ENCODE assay signal across 8 cellular contexts in the genomic region with DNA sequence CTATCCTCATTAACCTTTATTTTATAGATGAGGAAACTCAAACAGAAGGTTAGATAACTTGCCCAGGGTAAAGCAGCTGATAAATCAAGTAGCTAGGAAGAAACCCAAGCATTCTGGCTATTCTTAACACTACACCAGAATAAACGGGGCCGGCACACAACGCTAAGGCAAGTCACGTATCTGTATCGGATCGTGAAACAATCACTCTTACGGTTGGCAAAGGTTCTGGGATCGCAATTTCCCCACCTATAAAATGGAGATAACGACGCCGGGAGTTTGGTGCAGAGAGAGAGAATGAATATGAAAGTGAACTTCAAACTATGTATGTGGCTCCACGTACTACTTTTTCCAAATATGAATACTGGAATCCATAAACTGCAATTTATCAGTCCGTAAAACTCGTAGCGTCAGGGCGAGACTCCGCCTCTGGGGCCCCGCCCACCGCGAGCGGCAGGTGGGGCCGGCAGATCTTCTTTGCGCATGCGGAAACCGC. TPM values are rescaled to one million over a fixed set of nuclear protein-coding genes. Genes with fewer than 3 reads are reported as not detected.
DNase-seq lines count a peak whose midpoint lies in the region; ATAC-seq, FAIRE-seq and TF ChIP-seq lines count a peak whose summit lies in the region.

No MANE protein-coding gene starts in this region.

- peaks cover 20% of the 10 kb centered on the region for H3K27me3 Mint-ChIP-seq in activated T-helper 2 cell treated with anti-CD3 and anti-CD28 coated beads, Interferon-gamma antibody, Interleukin-2, Interleukin-4, amounts not matched to agents 10 μg/mL and 5 μg/mL and 100 μg/mL, durations not matched to agents 14 hours and 24 hours and 36 hours (ENCODE audit: low read depth)

- POLR2A ChIA-PET in PC-3 (lab: Charles Lee; ENCODE audit: unreplicated experiment), result interaction anchor here (0.7 kb wide), 1 partner anchor 52 kb away, joined by 3 read pairs; no protein-coding TSS in a partner anchor

- H2AFZ ChIP-seq in PC-3 (ENCODE audit: low read length), result peak overlapping the region; percentile 99

- no peaks in the 10 kb centered on the region for H3F3A ChIP-seq in PC-3 (ENCODE audit: low read length, unreplicated experiment)

- DNase-seq in COLO829 (ENCODE audit: low spot score), result peak; percentile 100
- peak; percentile 94 for DNase-seq in GM20000 (ENCODE audit: low spot score)
- DNase-seq in HPDE6-E6E7 (ENCODE audit: extremely low spot score), result peak; percentile 95
- DNase-seq in PC-3, result peak; percentile 81
- peak; percentile 84 for DNase-seq in activated T-helper 2 cell treated with anti-CD3 and anti-CD28 coated beads, Interferon-gamma antibody, Interleukin-2, Interleukin-4, amounts not matched to agents 10 μg/mL and 5 μg/mL and 100 μg/mL, durations not matched to agents 14 hours and 24 hours and 36 hours (ENCODE audit: low spot score)
- DNase-seq in frontal cortex (ENCODE audit: low spot score in 2 of 2), result peak; percentile 86 to 91
- DNase-seq in omental fat pad (ENCODE audit: low spot score), result peak; percentile 75

- H3K4me2 ChIP-seq in PC-3 (ENCODE audit: low read length), result peak overlapping the region; percentile 93

- H3K79me2 ChIP-seq in PC-3 (ENCODE audit: low read length), result peaks cover 46% of the 10 kb centered on the region

- H3K27ac Mint-ChIP-seq in activated T-helper 2 cell treated with anti-CD3 and anti-CD28 coated beads, Interferon-gamma antibody, Interleukin-2, Interleukin-4, amounts not matched to agents 10 μg/mL and 5 μg/mL and 100 μg/mL, durations not matched to agents 14 hours and 24 hours and 36 hours, result peak overlapping the region; percentile 91

- H3K9me2 ChIP-seq in PC-3 (replicated peaks; ENCODE audit: low read length), result no peaks in the 10 kb centered on the region

- no peaks in the 10 kb centered on the region for H3K9me3 Mint-ChIP-seq in activated T-helper 2 cell treated with anti-CD3 and anti-CD28 coated beads, Interferon-gamma antibody, Interleukin-2, Interleukin-4, amounts not matched to agents 10 μg/mL and 5 μg/mL and 100 μg/mL, durations not matched to agents 14 hours and 24 hours and 36 hours

- H3K9ac ChIP-seq in PC-3 (ENCODE audit: low read length), result peak overlapping the region; percentile 97

- peaks cover 14% of the 10 kb centered on the region for H3K36me3 Mint-ChIP-seq in activated T-helper 2 cell treated with anti-CD3 and anti-CD28 coated beads, Interferon-gamma antibody, Interleukin-2, Interleukin-4, amounts not matched to agents 10 μg/mL and 5 μg/mL and 100 μg/mL, durations not matched to agents 14 hours and 24 hours and 36 hours (ENCODE audit: low read depth)

- intact Hi-C loops in PC-3 (cut with micrococcal nuclease), result loop anchor here (1.0 to 2.0 kb wide), 3 partner anchors 54 to 142 kb away; a partner anchor contains a TSS
- intact Hi-C loops in activated T-helper 2 cell treated with anti-CD3 and anti-CD28 coated beads, Interferon-gamma antibody, Interleukin-2, Interleukin-4, amounts not matched to agents 10 μg/mL and 5 μg/mL and 100 μg/mL, durations not matched to agents 14 hours and 24 hours and 36 hours (cut with micrococcal nuclease), result loop anchor here (1.0 to 10.0 kb wide), 9 partner anchors 13 to 728 kb away; a partner anchor contains a TSS

- peaks cover 25% of the 10 kb centered on the region for H3K4me1 Mint-ChIP-seq in activated T-helper 2 cell treated with anti-CD3 and anti-CD28 coated beads, Interferon-gamma antibody, Interleukin-2, Interleukin-4, amounts not matched to agents 10 μg/mL and 5 μg/mL and 100 μg/mL, durations not matched to agents 14 hours and 24 hours and 36 hours (ENCODE audit: low read depth)

- H4K20me1 ChIP-seq in PC-3 (ENCODE audit: low read length), result peaks cover 18% of the 10 kb centered on the region

- no peaks in the 10 kb centered on the region for H3K36me3 ChIP-seq in PC-3 (ENCODE audit: low read depth, low read length)

- FAIRE-seq in frontal cortex (lab: Jason Lieb, UNC), result no peak

- CTCF ChIA-PET in PC-3 (lab: Charles Lee), result no interaction called here

- H3K4me1 ChIP-seq in PC-3 (ENCODE audit: insufficient read depth, low read length), result peaks cover 35% of the 10 kb centered on the region

- TF ChIP-seq CTCF in GM20000 (IDR thresholded peaks at IDR 0.05; ENCODE audit: extremely low read depth, missing control alignments) (no peak), PC-3 (conservative IDR thresholded peaks at IDR 0.05; ENCODE audit: low read depth, low read length) (no peak), omental fat pad (IDR thresholded peaks at IDR 0.05) (no peak)

- H3K4me3 Mint-ChIP-seq in activated T-helper 2 cell treated with anti-CD3 and anti-CD28 coated beads, Interferon-gamma antibody, Interleukin-2, Interleukin-4, amounts not matched to agents 10 μg/mL and 5 μg/mL and 100 μg/mL, durations not matched to agents 14 hours and 24 hours and 36 hours (ENCODE audit: low read depth), result peak overlapping the region; percentile 90

- no peaks in the 10 kb centered on the region for H3K9me3 ChIP-seq in PC-3 (ENCODE audit: low read length)

- H3K27ac ChIP-seq in PC-3 (ENCODE audit: low read length) (peak overlapping the region; percentile 75), temporal lobe (ENCODE audit: low read depth, low read length) (peak overlapping the region; percentile 77)

- ATAC-seq in PC-3 (peak; percentile 36), omental fat pad (ENCODE audit: low FRiP score) (peak; percentile 92)

- peak overlapping the region; percentile 81 for H3K4me3 ChIP-seq in PC-3 (ENCODE audit: low read length)

- BruUV-seq in PC-3 (replicated peaks; lab: Mats Ljungman, UMichigan), result no TSS peak

- no peaks in the 10 kb centered on the region for H3K27me3 ChIP-seq in PC-3 (ENCODE audit: low read length)

RNA-seq across cellular contexts. Expression of a gene that starts 0.3 kb away (rescaled TPM):
- total RNA-seq in PC-3 (2014; rRNA removed) (15.0 and 21.1 TPM in 2 replicates), frontal cortex (104 TPM), omental fat pad (100 to 1,000 TPM in 2 of 4 donors, 10 to 100 TPM in 2; 61.5 to 121 (median 95.3) TPM), temporal lobe (53.6 TPM)
- 39.8 and 40.6 TPM in 2 replicates for total RNA-seq in activated T-helper 2 cell treated with anti-CD3 and anti-CD28 coated beads, Interferon-gamma antibody, Interleukin-2, Interleukin-4, amounts not matched to agents 10 μg/mL and 5 μg/mL and 100 μg/mL, durations not matched to agents 14 hours and 24 hours and 36 hours

RNA-seq across cellular contexts. Expression of a gene that starts 12.1 kb away (rescaled TPM):
- total RNA-seq in PC-3 (2014; rRNA removed), result 10.0 and 14.0 TPM in 2 replicates
- 22.0 and 22.3 TPM in 2 replicates for total RNA-seq in activated T-helper 2 cell treated with anti-CD3 and anti-CD28 coated beads, Interferon-gamma antibody, Interleukin-2, Interleukin-4, amounts not matched to agents 10 μg/mL and 5 μg/mL and 100 μg/mL, durations not matched to agents 14 hours and 24 hours and 36 hours
- total RNA-seq in frontal cortex, result 41.6 TPM
- 10 to 100 TPM in 3 of 4 donors, 1 to 10 TPM in 1; 7.2 to 13.1 (median 11.7) TPM for total RNA-seq in omental fat pad
- 22.6 TPM for total RNA-seq in temporal lobe

RNA-seq across cellular contexts. Expression of a gene that starts 54.7 kb away (rescaled TPM):
- total RNA-seq in PC-3 (2014; rRNA removed), result not detected in 2 replicates
- total RNA-seq in activated T-helper 2 cell treated with anti-CD3 and anti-CD28 coated beads, Interferon-gamma antibody, Interleukin-2, Interleukin-4, amounts not matched to agents 10 μg/mL and 5 μg/mL and 100 μg/mL, durations not matched to agents 14 hours and 24 hours and 36 hours, result not detected in 2 replicates
- not detected for total RNA-seq in frontal cortex
- not detected for total RNA-seq in omental fat pad
- total RNA-seq in temporal lobe, result not detected

Comparison
In these comparisons a context has a peak if more than half of its experiments do, and no peak if none do; other contexts are left out.
1. Peak in every context shown above with its lines: DNase-seq, ATAC-seq, H3K4me3 ChIP-seq and H3K27ac ChIP-seq.